In genomic region chr1:41590331-41590730, GRCh38 we compare ENCODE assay signal across 23 cellular contexts.
"Had no signal": no experiment of that assay in that cellular context is flagged by ENCODE, and none has a peak within 500 bp of the region (broad histone marks: within the 10 kb centered on the region; RNA-seq: fewer than 3 reads in every experiment).

No MANE protein-coding gene starts in this region.

- H3K27ac Mint-ChIP-seq: naive thymus-derived CD4-positive, alpha-beta T cell; nephron progenitor cell; stimulated activated naive B cell treated with anti-CD40 and anti-IgM and Interleukin-4, amounts not matched to agents 10 μg/mL and 1 μg/mL and 100 μg/mL, for 72 hours had no signal

- H3K4me1 Mint-ChIP-seq: nephron progenitor cell had no signal

- H3K9me3 Mint-ChIP-seq: nephron progenitor cell; stimulated activated naive CD8-positive, alpha-beta T cell treated with anti-CD3 and anti-CD28 coated beads, Interleukin-15, amount 100 ng/mL, for 72 hours had no signal

- H3K27me3 ChIP-seq: dorsolateral prefrontal cortex, heart left ventricle, neutrophil, right atrium auricular region, sigmoid colon, transverse colon had no signal

- H3K4me3 ChIP-seq: dorsolateral prefrontal cortex, heart left ventricle, right atrium auricular region, sigmoid colon, skin epidermis, thoracic aorta, transverse colon had no signal

- H3K4me3 Mint-ChIP-seq: naive thymus-derived CD4-positive, alpha-beta T cell; nephron progenitor cell; stimulated activated naive B cell treated with anti-CD40 and anti-IgM and Interleukin-4, amounts not matched to agents 10 μg/mL and 1 μg/mL and 100 μg/mL, for 72 hours; stimulated activated naive CD8-positive, alpha-beta T cell treated with anti-CD3 and anti-CD28 coated beads, Interleukin-15, amount 100 ng/mL, for 72 hours had no signal

- DNase-seq: cortex of kidney; dorsolateral prefrontal cortex; effector CD8-positive, alpha-beta T cell; heart left ventricle; hippocampal formation; kidney glomerular epithelial cell; mammary epithelial cell; nephron progenitor cell; sigmoid colon; stimulated activated CD4-positive, alpha-beta T cell treated with anti-CD3 and anti-CD28 coated beads, Interleukin-2, amount 100 ng/mL, for 24 hours; stimulated activated CD4-positive, alpha-beta T cell treated with anti-CD3 and anti-CD28 coated beads, Interleukin-4, amount 100 ng/mL, for 4 hours; stimulated activated naive B cell treated with anti-CD40 and anti-IgM and Interleukin-4, amounts not matched to agents 10 μg/mL and 1 μg/mL and 100 μg/mL, for 72 hours; stimulated activated naive CD8-positive, alpha-beta T cell treated with anti-CD3 and anti-CD28 coated beads, Interleukin-15, amount 100 ng/mL, for 72 hours; substantia nigra; transverse colon had no signal

- H3K9me3 ChIP-seq: neutrophil, right atrium auricular region, sigmoid colon, thoracic aorta, transverse colon had no signal

- H3K27ac ChIP-seq: dorsolateral prefrontal cortex, heart left ventricle, neutrophil, right atrium auricular region, sigmoid colon, skin epidermis, thoracic aorta, transverse colon had no signal

- FAIRE-seq: endometrium, frontal cortex had no signal

- ATAC-seq: esophagus mucosa; heart left ventricle; naive thymus-derived CD4-positive, alpha-beta T cell; stimulated activated naive B cell treated with anti-CD40 and anti-IgM and Interleukin-4, amounts not matched to agents 10 μg/mL and 1 μg/mL and 100 μg/mL, for 72 hours; stimulated activated naive CD8-positive, alpha-beta T cell treated with anti-CD3 and anti-CD28 coated beads, Interleukin-15, amount 100 ng/mL, for 72 hours had no signal

- H3K4me1 ChIP-seq: heart left ventricle, right atrium auricular region, sigmoid colon, transverse colon had no signal

- H3K36me3 ChIP-seq: heart left ventricle, neutrophil, right atrium auricular region, sigmoid colon, thoracic aorta, transverse colon had no signal

- H3K27me3 Mint-ChIP-seq: naive thymus-derived CD4-positive, alpha-beta T cell; stimulated activated naive B cell treated with anti-CD40 and anti-IgM and Interleukin-4, amounts not matched to agents 10 μg/mL and 1 μg/mL and 100 μg/mL, for 72 hours; stimulated activated naive CD8-positive, alpha-beta T cell treated with anti-CD3 and anti-CD28 coated beads, Interleukin-15, amount 100 ng/mL, for 72 hours had no signal
